ENCODE assay signal across 16 cellular contexts in the genomic region with DNA sequence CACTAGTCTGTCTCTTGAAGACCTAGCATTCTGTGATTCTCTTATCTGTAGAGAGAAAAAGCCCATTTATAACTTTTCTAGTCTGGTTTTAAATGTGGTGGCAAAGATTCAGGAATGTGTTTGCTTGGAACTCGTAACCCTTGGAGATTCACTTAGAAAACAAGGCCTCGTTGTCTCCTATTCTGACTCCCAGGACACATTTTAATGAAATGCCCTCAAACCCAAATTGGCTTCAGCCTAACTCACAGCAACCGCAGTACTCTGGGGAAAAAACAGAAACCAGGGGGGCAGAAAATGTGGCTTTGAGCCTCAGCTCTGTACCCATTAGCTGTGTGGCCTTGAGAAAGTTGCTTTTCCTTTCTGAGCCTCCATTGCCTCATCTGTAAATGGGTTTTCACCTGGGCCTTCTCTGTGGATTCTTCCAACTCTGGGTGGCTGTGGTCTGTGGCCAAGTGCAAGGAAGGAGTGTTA. TPM values are rescaled to one million over a fixed set of nuclear protein-coding genes. Genes with fewer than 3 reads are reported as not detected.
DNase-seq lines count a peak whose midpoint lies in the region; ATAC-seq and TF ChIP-seq lines count a peak whose summit lies in the region.
"Had no signal": no experiment of that assay in that cellular context is flagged by ENCODE, and none has a peak within 500 bp of the region (broad histone marks: within the 10 kb centered on the region; RNA-seq: fewer than 3 reads in every experiment).

No MANE protein-coding gene starts in this region.

- no peak for TF ChIP-seq EP300 in suprapubic skin (IDR thresholded peaks at IDR 0.05)

- H3K4me1 ChIP-seq in suprapubic skin: peaks cover 39% of the 10 kb centered on the region
- H3K4me1 ChIP-seq: adrenal gland had no signal

- no peak for TF ChIP-seq CTCF in choroid plexus epithelial cell (conservative IDR thresholded peaks at IDR 0.05; ENCODE audit: low read depth, low read length)
- no peak for TF ChIP-seq CTCF in suprapubic skin (IDR thresholded peaks at IDR 0.05)

- DNase-seq in activated CD8-positive, alpha-beta memory T cell treated with anti-CD3 and anti-CD28 coated beads, Interleukin-2, amount 50 U/mL, for 48 hours: peak; percentile 18
- DNase-seq in activated CD8-positive, alpha-beta memory T cell treated with anti-CD3 and anti-CD28 coated beads for 24 hours: no peak
- peak; percentile 47 for DNase-seq in choroid plexus epithelial cell (ENCODE audit: low read depth)
- peak; percentile 13 to 16 for DNase-seq in suprapubic skin (ENCODE audit: low spot score in 2 of 2)
- DNase-seq in NCI-H446 (lab: John Stamatoyannopoulos, UW): no peak
- no peak for DNase-seq in NCI-H2107 (lab: John Stamatoyannopoulos, UW)
- DNase-seq: activated CD4-positive, alpha-beta T cell treated with anti-CD3 and anti-CD28 coated beads, Interleukin-2, amount 50 U/mL, for 4 hours; COR-L47; cortex of kidney; esophagus squamous epithelium; mammary epithelial cell; NCI-H1092 treated with DMSO at 0.1 percent for 48 hours had no signal

- no peaks in the 10 kb centered on the region for H3K36me3 ChIP-seq in suprapubic skin
- H3K36me3 ChIP-seq: adrenal gland, esophagus squamous epithelium, SJSA1 had no signal

- no peak for TF ChIP-seq POLR2A in suprapubic skin (IDR thresholded peaks at IDR 0.05)

- no peak for ATAC-seq in GM21447 (IDR thresholded peaks at IDR 0.05; ENCODE audit: unreplicated experiment)

- H3K27ac ChIP-seq in layer of hippocampus (ENCODE audit: low read depth, low read length) (peak overlapping the region; percentile 32), suprapubic skin (peak overlapping the region; percentile 49)
- H3K27ac ChIP-seq: esophagus squamous epithelium, SJSA1 had no signal

- H3K27me3 ChIP-seq in layer of hippocampus (ENCODE audit: control insufficient read depth, insufficient read depth, low read length) (no peaks in the 10 kb centered on the region), suprapubic skin (no peaks in the 10 kb centered on the region)
- H3K27me3 ChIP-seq: adrenal gland, SJSA1 had no signal

- no peak overlapping the region for H3K4me3 ChIP-seq in choroid plexus epithelial cell (ENCODE audit: low read depth, low read length)
- no peak overlapping the region for H3K4me3 ChIP-seq in suprapubic skin
- H3K4me3 ChIP-seq: adrenal gland, esophagus squamous epithelium, SJSA1 had no signal

- no peaks in the 10 kb centered on the region for H3K9me3 ChIP-seq in suprapubic skin
- H3K9me3 ChIP-seq: adrenal gland, SJSA1 had no signal

- WGBS in suprapubic skin: 20% methylated on average over 3 of the region's 3 CpGs

RNA-seq across cellular contexts. Expression of gene RPLP1, which starts 36.5 kb away (rescaled TPM):
- total RNA-seq in suprapubic skin: 1,000 to 10,000 TPM in 2 of 4 donors, 100 to 1,000 TPM in 2; 623 to 1,424 (median 1,017) TPM

Comparison
In these comparisons a context has a peak if more than half of its experiments do, and no peak if none do; other contexts are left out.
1. DNase-seq: peak in activated CD8-positive, alpha-beta memory T cell treated with anti-CD3 and anti-CD28 coated beads, Interleukin-2, amount 50 U/mL, for 48 hours (single experiment), choroid plexus epithelial cell (single experiment) and suprapubic skin (2 of 2); none in activated CD8-positive, alpha-beta memory T cell treated with anti-CD3 and anti-CD28 coated beads for 24 hours (single experiment), NCI-H446 (0 of 2) and NCI-H2107 (single experiment).